ENCODE assay signal across 18 cellular contexts in genomic region chr18:10279905-10280658, GRCh38.
"Had no signal": no experiment of that assay in that cellular context is flagged by ENCODE, and none has a peak within 500 bp of the region (broad histone marks: within the 10 kb centered on the region; RNA-seq: fewer than 3 reads in every experiment).

No MANE protein-coding gene starts in this region.

- H3K4me3 ChIP-seq: coronary artery, dorsolateral prefrontal cortex, left lung, lung, psoas muscle, suprapubic skin, thyroid gland, upper lobe of left lung had no signal

- H3K27ac ChIP-seq: coronary artery, dorsolateral prefrontal cortex, left lung, psoas muscle, suprapubic skin, thyroid gland, upper lobe of left lung had no signal

- H3K4me3 Mint-ChIP-seq: immature natural killer cell, nephron had no signal

- H3K36me3 Mint-ChIP-seq: immature natural killer cell, naive B cell had no signal

- ATAC-seq: left lung, psoas muscle had no signal

- H3K9me3 ChIP-seq: left lung, psoas muscle, suprapubic skin, thyroid gland, upper lobe of left lung had no signal

- H3K4me1 Mint-ChIP-seq: immature natural killer cell had no signal

- H3K27me3 Mint-ChIP-seq: naive B cell had no signal

- H3K36me3 ChIP-seq: left lung, suprapubic skin, thyroid gland, upper lobe of left lung had no signal

- H3K27ac Mint-ChIP-seq: immature natural killer cell, nephron had no signal

- H3K27me3 ChIP-seq: dorsolateral prefrontal cortex, left lung, suprapubic skin, thyroid gland, upper lobe of left lung had no signal

- DNase-seq: central memory CD4-positive, alpha-beta T cell; dorsolateral prefrontal cortex; effector CD8-positive, alpha-beta T cell; immature natural killer cell; left lung; mesenchymal stem cell; midbrain; naive B cell; psoas muscle; small intestine; stimulated activated CD4-positive, alpha-beta T cell treated with anti-CD3 and anti-CD28 coated beads, Interleukin-2, amount 100 ng/mL, for 48 hours; stimulated activated naive CD4-positive, alpha-beta T cell treated with Interleukin-2 at 50 U/mL for 16 hours; thyroid gland; upper lobe of left lung had no signal

- H3K4me1 ChIP-seq: psoas muscle, thyroid gland had no signal
